ENCODE assay signal across 8 cellular contexts in genomic region chr10:99429521-99430095, GRCh38. TPM values are rescaled to one million over a fixed set of nuclear protein-coding genes. Genes with fewer than 3 reads are reported as not detected.
DNase-seq lines count a peak whose midpoint lies in the region; ATAC-seq, FAIRE-seq and TF ChIP-seq lines count a peak whose summit lies in the region.

No MANE protein-coding gene starts in this region.

- H3K9ac ChIP-seq in iPS-20b (ENCODE audit: low read depth, low read length) (peak overlapping the region; percentile 92), stomach smooth muscle (ENCODE audit: low read length in 2 of 2) (peak overlapping the region; percentile 88 to 94)

- H3K27ac ChIP-seq in iPS-20b (ENCODE audit: low read length) (no peak overlapping the region), stomach smooth muscle (ENCODE audit: low read length) (peak overlapping the region; percentile 81)

- no peaks in the 10 kb centered on the region for H3K9me3 ChIP-seq in iPS-20b (ENCODE audit: insufficient read depth, low read depth, low read length)
- H3K9me3 ChIP-seq in stomach smooth muscle (ENCODE audit: control insufficient read depth in 2 of 2, low read length in 2 of 2), result no peaks in the 10 kb centered on the region

- intact Hi-C loops in activated T-helper 1 cell treated with anti-CD3 and anti-CD28 coated beads, Interleukin-12 subunit alpha, Interleukin-12 subunit beta, Interleukin-2, Interleukin-4 antibody, amounts not matched to agents 30 ng/mL and 10 ng/mL and 1 ng/mL, durations not matched to agents 14 hours and 24 hours and 36 hours (cut with micrococcal nuclease), result loop anchor here (1.0 to 10.0 kb wide), 8 partner anchors 37 to 1295 kb away; partner anchors contain the start of genes COX15, CUTC, ENTPD7 and HPS1
- intact Hi-C loops in left colon (cut with DNase I, micrococcal nuclease), result loop anchor here (5.0 to 10.0 kb wide), 3 partner anchors 105 to 188 kb away; partner anchors contain the start of gene NKX2-3 (in 1 of the 2)

- no peaks in the 10 kb centered on the region for H3K9me3 Mint-ChIP-seq in T-helper 2 cell treated with Interferon-gamma antibody and Interleukin-4, amounts not matched to agents 5 μg/mL and 100 μg/mL, for 36 hours
- no peaks in the 10 kb centered on the region for H3K9me3 Mint-ChIP-seq in activated T-helper 1 cell treated with anti-CD3 and anti-CD28 coated beads, Interleukin-12 subunit alpha, Interleukin-12 subunit beta, Interleukin-2, Interleukin-4 antibody, amounts not matched to agents 30 ng/mL and 10 ng/mL and 1 ng/mL, durations not matched to agents 14 hours and 24 hours and 36 hours

- no peak for TF ChIP-seq POLR2A in GM12892 (IDR thresholded peaks at IDR 0.05; ENCODE audit: low read depth, low read length)

- FAIRE-seq in GM12892 (lab: Jason Lieb, UNC), result no peak

- peaks cover 6% of the 10 kb centered on the region; the same call in 1 of the 2 replicates for H3K4me1 ChIP-seq in iPS-20b (ENCODE audit: insufficient read depth, low read length)
- peaks cover 34% of the 10 kb centered on the region for H3K4me1 ChIP-seq in stomach smooth muscle (ENCODE audit: control insufficient read depth, insufficient read depth, low read length)

- peak overlapping the region; percentile 93 for H3K27ac Mint-ChIP-seq in T-helper 2 cell treated with Interferon-gamma antibody and Interleukin-4, amounts not matched to agents 5 μg/mL and 100 μg/mL, for 36 hours
- peak overlapping the region; percentile 94 for H3K27ac Mint-ChIP-seq in activated T-helper 1 cell treated with anti-CD3 and anti-CD28 coated beads, Interleukin-12 subunit alpha, Interleukin-12 subunit beta, Interleukin-2, Interleukin-4 antibody, amounts not matched to agents 30 ng/mL and 10 ng/mL and 1 ng/mL, durations not matched to agents 14 hours and 24 hours and 36 hours

- no peaks in the 10 kb centered on the region for H3K27me3 Mint-ChIP-seq in T-helper 2 cell treated with Interferon-gamma antibody and Interleukin-4, amounts not matched to agents 5 μg/mL and 100 μg/mL, for 36 hours (ENCODE audit: low read depth)
- peaks cover 3% of the 10 kb centered on the region for H3K27me3 Mint-ChIP-seq in activated T-helper 1 cell treated with anti-CD3 and anti-CD28 coated beads, Interleukin-12 subunit alpha, Interleukin-12 subunit beta, Interleukin-2, Interleukin-4 antibody, amounts not matched to agents 30 ng/mL and 10 ng/mL and 1 ng/mL, durations not matched to agents 14 hours and 24 hours and 36 hours (ENCODE audit: insufficient read depth)

- DNase-seq in T-helper 2 cell treated with Interferon-gamma antibody and Interleukin-4, amounts not matched to agents 5 μg/mL and 100 μg/mL, for 36 hours (ENCODE audit: low spot score), result no peak
- DNase-seq in T-helper 2 cell, result no peak
- DNase-seq in activated T-helper 1 cell treated with anti-CD3 and anti-CD28 coated beads, Interleukin-12 subunit alpha, Interleukin-12 subunit beta, Interleukin-2, Interleukin-4 antibody, amounts not matched to agents 30 ng/mL and 10 ng/mL and 1 ng/mL, durations not matched to agents 14 hours and 24 hours and 36 hours (ENCODE audit: low spot score), result no peak
- no peak for DNase-seq in GM12892 (ENCODE audit: insufficient read length)
- DNase-seq in 8988T, result no peak
- no peak for DNase-seq in left colon

- H3K36me3 Mint-ChIP-seq in T-helper 2 cell treated with Interferon-gamma antibody and Interleukin-4, amounts not matched to agents 5 μg/mL and 100 μg/mL, for 36 hours (ENCODE audit: low read depth), result peaks cover 4% of the 10 kb centered on the region
- peaks cover 6% of the 10 kb centered on the region for H3K36me3 Mint-ChIP-seq in activated T-helper 1 cell treated with anti-CD3 and anti-CD28 coated beads, Interleukin-12 subunit alpha, Interleukin-12 subunit beta, Interleukin-2, Interleukin-4 antibody, amounts not matched to agents 30 ng/mL and 10 ng/mL and 1 ng/mL, durations not matched to agents 14 hours and 24 hours and 36 hours (ENCODE audit: low read depth)

- H3K4me3 ChIP-seq in iPS-20b (ENCODE audit: low read length) (peak overlapping the region; percentile 93), stomach smooth muscle (ENCODE audit: low read length in 2 of 2) (peak overlapping the region; percentile 97 to 99)

- peak overlapping the region; percentile 99 for H3K4me3 Mint-ChIP-seq in T-helper 2 cell treated with Interferon-gamma antibody and Interleukin-4, amounts not matched to agents 5 μg/mL and 100 μg/mL, for 36 hours
- peak overlapping the region; percentile 99 for H3K4me3 Mint-ChIP-seq in activated T-helper 1 cell treated with anti-CD3 and anti-CD28 coated beads, Interleukin-12 subunit alpha, Interleukin-12 subunit beta, Interleukin-2, Interleukin-4 antibody, amounts not matched to agents 30 ng/mL and 10 ng/mL and 1 ng/mL, durations not matched to agents 14 hours and 24 hours and 36 hours

- H3K27me3 ChIP-seq in iPS-20b (ENCODE audit: insufficient read depth, low read length) (no peaks in the 10 kb centered on the region), stomach smooth muscle (ENCODE audit: control insufficient read depth in 1 of 2, insufficient read depth in 2 of 2, low read length in 2 of 2) (no peaks in the 10 kb centered on the region)

- peaks cover 12% of the 10 kb centered on the region for H3K36me3 ChIP-seq in iPS-20b (ENCODE audit: insufficient read depth, low read depth, low read length)
- peaks cover 12 to 13% of the 10 kb centered on the region in 2 donors for H3K36me3 ChIP-seq in stomach smooth muscle (ENCODE audit: control insufficient read depth in 2 of 2, insufficient read depth in 2 of 2, low read length in 2 of 2)

- no peak for ATAC-seq in left colon

- peaks cover 25% of the 10 kb centered on the region for H3K4me1 Mint-ChIP-seq in T-helper 2 cell treated with Interferon-gamma antibody and Interleukin-4, amounts not matched to agents 5 μg/mL and 100 μg/mL, for 36 hours (ENCODE audit: low read depth)
- H3K4me1 Mint-ChIP-seq in activated T-helper 1 cell treated with anti-CD3 and anti-CD28 coated beads, Interleukin-12 subunit alpha, Interleukin-12 subunit beta, Interleukin-2, Interleukin-4 antibody, amounts not matched to agents 30 ng/mL and 10 ng/mL and 1 ng/mL, durations not matched to agents 14 hours and 24 hours and 36 hours (ENCODE audit: low read depth), result peaks cover 26% of the 10 kb centered on the region

RNA-seq across cellular contexts. Expression of gene GOT1, which starts 0.8 kb away (rescaled TPM):
- total RNA-seq in activated T-helper 1 cell treated with anti-CD3 and anti-CD28 coated beads, Interleukin-12 subunit alpha, Interleukin-12 subunit beta, Interleukin-2, Interleukin-4 antibody, amounts not matched to agents 30 ng/mL and 10 ng/mL and 1 ng/mL, durations not matched to agents 14 hours and 24 hours and 36 hours, result 35.9 and 36.1 TPM in 2 replicates
- 26.3 TPM for polyA plus RNA-seq in GM12892 (2012; ENCODE audit: missing spikeins)
- total RNA-seq in left colon, result 100 to 1,000 TPM in 1 of 2 donors, 10 to 100 TPM in 1; 91.5 to 107 TPM
